In genomic region chr21:29390778-29391177, GRCh38 we compare ENCODE assay signal across 1 cellular context.
TF ChIP-seq lines count a peak whose summit lies in the region.

No MANE protein-coding gene starts in this region.

TF ChIP-seq in IMR-90, 13 proteins besides CTCF, POLR2A, EP300 and RAD21:
- TF ChIP-seq RCOR1 (IDR thresholded peaks at IDR 0.05; ENCODE audit: insufficient replicate concordance, low read length) = no peak
- no peak for TF ChIP-seq USF2 (IDR thresholded peaks at IDR 0.05; ENCODE audit: low read depth, low read length)
- no peak for TF ChIP-seq BHLHE40 (IDR thresholded peaks at IDR 0.05; ENCODE audit: low read depth, low read length)
- no peak for TF ChIP-seq MAZ (IDR thresholded peaks at IDR 0.05; ENCODE audit: borderline replicate concordance, low read depth, low read length)
- TF ChIP-seq, protein P1, sequence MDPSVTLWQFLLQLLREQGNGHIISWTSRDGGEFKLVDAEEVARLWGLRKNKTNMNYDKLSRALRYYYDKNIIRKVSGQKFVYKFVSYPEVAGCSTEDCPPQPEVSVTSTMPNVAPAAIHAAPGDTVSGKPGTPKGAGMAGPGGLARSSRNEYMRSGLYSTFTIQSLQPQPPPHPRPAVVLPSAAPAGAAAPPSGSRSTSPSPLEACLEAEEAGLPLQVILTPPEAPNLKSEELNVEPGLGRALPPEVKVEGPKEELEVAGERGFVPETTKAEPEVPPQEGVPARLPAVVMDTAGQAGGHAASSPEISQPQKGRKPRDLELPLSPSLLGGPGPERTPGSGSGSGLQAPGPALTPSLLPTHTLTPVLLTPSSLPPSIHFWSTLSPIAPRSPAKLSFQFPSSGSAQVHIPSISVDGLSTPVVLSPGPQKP (IDR thresholded peaks at IDR 0.05; ENCODE audit: borderline replicate concordance, low read depth, low read length) = no peak
- TF ChIP-seq RFX5 (IDR thresholded peaks at IDR 0.05; ENCODE audit: low read depth, low read length) = no peak
- TF ChIP-seq FOS (IDR thresholded peaks at IDR 0.05; ENCODE audit: low read depth, low read length) = no peak
- TF ChIP-seq NFE2L2 (IDR thresholded peaks at IDR 0.05; ENCODE audit: low read depth, low read length) = no peak
- no peak for TF ChIP-seq MAFK (IDR thresholded peaks at IDR 0.05; ENCODE audit: low read depth, low read length)
